8 cellular contexts compared by ENCODE assay signal in genomic region chr20:8305449-8305978, GRCh38.
DNase-seq lines count a peak whose midpoint lies in the region; ATAC-seq, FAIRE-seq and TF ChIP-seq lines count a peak whose summit lies in the region.

No MANE protein-coding gene starts in this region.

- no peaks in the 10 kb centered on the region for H3K27me3 ChIP-seq in right atrium auricular region

- no peak for DNase-seq in D721Med (ENCODE audit: insufficient read length, low spot score)
- DNase-seq in RKO (ENCODE audit: low spot score), result peak; percentile 39
- DNase-seq in activated gamma-delta T cell treated with anti-CD3 and anti-CD28 coated beads, Interleukin-2, amount 50 U/mL, for 16 hours (ENCODE audit: low read depth), result peak; percentile 60
- DNase-seq in right atrium auricular region (ENCODE audit: low spot score), result no peak
- peak; percentile 19 to 54 for DNase-seq in stimulated activated CD4-positive, alpha-beta T cell treated with anti-CD3 and anti-CD28 coated beads, Interleukin-1b, Interleukin-23, amount 100 ng/mL, for 4 hours (ENCODE audit: low read depth in 2 of 2)
- DNase-seq in medulla oblongata (ENCODE audit: extremely low spot score), result no peak

- H3K9me3 ChIP-seq in right atrium auricular region, result no peaks in the 10 kb centered on the region

- TF ChIP-seq CTCF in D721Med (IDR thresholded peaks at IDR 0.05; ENCODE audit: insufficient read depth, missing control alignments) (peak; percentile 65), right atrium auricular region (IDR thresholded peaks at IDR 0.05) (peak; percentile 24 to 64)

- FAIRE-seq in D721Med (lab: Jason Lieb, UNC), result no peak

- peaks cover 0 to 33% of the 10 kb centered on the region in 2 donors for H3K4me1 ChIP-seq in right atrium auricular region

- no peaks in the 10 kb centered on the region for H3K36me3 ChIP-seq in right atrium auricular region

- H3K27ac ChIP-seq in right atrium auricular region, result no peak overlapping the region

- H3K4me3 ChIP-seq in right atrium auricular region, result no peak overlapping the region

- ATAC-seq in GM19467 (IDR thresholded peaks at IDR 0.05; ENCODE audit: unreplicated experiment), result peak; percentile 97
- ATAC-seq in HG03521 (IDR thresholded peaks at IDR 0.05; ENCODE audit: unreplicated experiment), result peak; percentile 92

Comparison
In these comparisons a context has a peak if more than half of its experiments do, and no peak if none do; other contexts are left out.
1. DNase-seq: peak in RKO (single experiment), activated gamma-delta T cell treated with anti-CD3 and anti-CD28 coated beads, Interleukin-2, amount 50 U/mL, for 16 hours (single experiment) and stimulated activated CD4-positive, alpha-beta T cell treated with anti-CD3 and anti-CD28 coated beads, Interleukin-1b, Interleukin-23, amount 100 ng/mL, for 4 hours (2 of 2); none in D721Med (single experiment), right atrium auricular region (single experiment) and medulla oblongata (single experiment).